Comparison of ENCODE assay signal across 13 cellular contexts in the genomic region with DNA sequence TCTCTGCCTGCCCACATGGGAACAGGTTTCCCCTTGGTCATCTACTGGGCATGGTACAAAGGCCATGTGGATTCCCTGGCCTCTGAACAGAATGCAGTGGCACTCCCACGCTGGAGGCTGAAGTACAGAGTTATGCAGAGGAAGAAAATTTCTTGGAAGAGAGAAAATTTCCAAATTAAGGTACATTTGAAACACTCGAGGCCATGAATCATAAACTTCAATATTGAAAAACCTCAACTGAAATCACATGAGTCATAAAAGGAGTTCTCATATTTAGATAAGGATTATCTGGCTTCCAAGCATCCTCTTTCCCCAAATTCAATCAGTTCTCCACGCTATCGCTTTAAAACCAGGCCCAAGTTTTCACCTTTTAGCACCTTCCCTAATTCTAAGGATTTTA. TPM values are rescaled to one million over a fixed set of nuclear protein-coding genes. Genes with fewer than 3 reads are reported as not detected.
DNase-seq lines count a peak whose midpoint lies in the region; ATAC-seq and TF ChIP-seq lines count a peak whose summit lies in the region.
"Had no signal": no experiment of that assay in that cellular context is flagged by ENCODE, and none has a peak within 500 bp of the region (broad histone marks: within the 10 kb centered on the region; RNA-seq: fewer than 3 reads in every experiment).

No MANE protein-coding gene starts in this region.

- peaks cover 7% of the 10 kb centered on the region for H3K9me3 Mint-ChIP-seq in activated T-cell treated with anti-CD3 and anti-CD28 coated beads, Interleukin-2, amount 50 U/mL, for 24 hours
- H3K9me3 Mint-ChIP-seq in stimulated activated naive CD8-positive, alpha-beta T cell treated with anti-CD3 and anti-CD28 coated beads, Interleukin-15, amount 100 ng/mL, for 72 hours = peaks cover 9 to 17% of the 10 kb centered on the region in 2 donors
- H3K9me3 Mint-ChIP-seq: neural progenitor cell had no signal

- peak; percentile 36; the same call in 2 of the 3 replicates for ATAC-seq in SK-N-SH treated with all-trans-retinoic acid at 6 μM for 48 hours
- ATAC-seq in stimulated activated naive CD8-positive, alpha-beta T cell treated with anti-CD3 and anti-CD28 coated beads, Interleukin-15, amount 100 ng/mL, for 72 hours = no peak
- no peak for ATAC-seq in GM18870 (IDR thresholded peaks at IDR 0.05; ENCODE audit: unreplicated experiment)

- peaks cover 21% of the 10 kb centered on the region for H3K4me1 Mint-ChIP-seq in activated T-cell treated with anti-CD3 and anti-CD28 coated beads, Interleukin-2, amount 50 U/mL, for 24 hours (ENCODE audit: low read depth)
- peaks cover 30% of the 10 kb centered on the region for H3K4me1 Mint-ChIP-seq in stimulated activated naive CD8-positive, alpha-beta T cell treated with anti-CD3 and anti-CD28 coated beads, Interleukin-15, amount 100 ng/mL, for 72 hours
- H3K4me1 Mint-ChIP-seq: endodermal cell, neural progenitor cell had no signal

- no peak for DNase-seq in activated T-cell treated with anti-CD3 and anti-CD28 coated beads, Interleukin-2, amount 50 U/mL, for 24 hours
- DNase-seq in activated T-cell treated with anti-CD3 and anti-CD28 coated beads, Interleukin-2, amount 50 U/mL, for 1 hour = no peak
- DNase-seq in fibroblast of peridontal ligament (ENCODE audit: extremely low read depth) (peak; percentile 60), hippocampal formation (lab: John Stamatoyannopoulos, UW) (no peak), mucosa of gallbladder (ENCODE audit: low spot score) (no peak)
- no peak for DNase-seq in stimulated activated naive CD8-positive, alpha-beta T cell treated with anti-CD3 and anti-CD28 coated beads, Interleukin-15, amount 100 ng/mL, for 72 hours
- DNase-seq: aorta, endodermal cell, glutamatergic neuron had no signal

- no peak overlapping the region for H3K4me3 Mint-ChIP-seq in activated T-cell treated with anti-CD3 and anti-CD28 coated beads, Interleukin-2, amount 50 U/mL, for 24 hours
- peak overlapping the region; percentile 9 to 42 for H3K4me3 Mint-ChIP-seq in stimulated activated naive CD8-positive, alpha-beta T cell treated with anti-CD3 and anti-CD28 coated beads, Interleukin-15, amount 100 ng/mL, for 72 hours
- H3K4me3 Mint-ChIP-seq: endodermal cell, neural progenitor cell had no signal

- H3K27ac Mint-ChIP-seq in activated T-cell treated with anti-CD3 and anti-CD28 coated beads, Interleukin-2, amount 50 U/mL, for 24 hours = peak overlapping the region; percentile 73
- H3K27ac Mint-ChIP-seq in stimulated activated naive CD8-positive, alpha-beta T cell treated with anti-CD3 and anti-CD28 coated beads, Interleukin-15, amount 100 ng/mL, for 72 hours = peak overlapping the region in 1 of 2 donors; percentile 67
- H3K27ac Mint-ChIP-seq: endodermal cell, neural progenitor cell had no signal

- H3K36me3 Mint-ChIP-seq in activated T-cell treated with anti-CD3 and anti-CD28 coated beads, Interleukin-2, amount 50 U/mL, for 24 hours (ENCODE audit: low read depth) = peaks cover 12% of the 10 kb centered on the region
- H3K36me3 Mint-ChIP-seq: neural progenitor cell had no signal

- no peaks in the 10 kb centered on the region for H3K27me3 Mint-ChIP-seq in activated T-cell treated with anti-CD3 and anti-CD28 coated beads, Interleukin-2, amount 50 U/mL, for 24 hours
- no peaks in the 10 kb centered on the region for H3K27me3 Mint-ChIP-seq in stimulated activated naive CD8-positive, alpha-beta T cell treated with anti-CD3 and anti-CD28 coated beads, Interleukin-15, amount 100 ng/mL, for 72 hours

TF ChIP-seq in SK-N-SH treated with all-trans-retinoic acid at 6 μM for 48 hours, 23 proteins besides CTCF, POLR2A, EP300 and RAD21:
- no peak for TF ChIP-seq OSR1 (CRISPR knock-in tag; IDR thresholded peaks at IDR 0.05)
- no peak for TF ChIP-seq GLIS3 (CRISPR knock-in tag; IDR thresholded peaks at IDR 0.05)
- TF ChIP-seq ZFP3 (CRISPR knock-in tag; IDR thresholded peaks at IDR 0.05) = no peak
- TF ChIP-seq ISL1 (CRISPR knock-in tag; IDR thresholded peaks at IDR 0.05) = peak; percentile 51; the same call in 1 of the 2 replicates

RNA-seq across cellular contexts. Expression of gene TXK, which starts 28.1 kb away (rescaled TPM):
- 0.86 TPM for total RNA-seq in mucosa of gallbladder
- total RNA-seq: SK-MEL-5 had no signal
